In the genomic region with DNA sequence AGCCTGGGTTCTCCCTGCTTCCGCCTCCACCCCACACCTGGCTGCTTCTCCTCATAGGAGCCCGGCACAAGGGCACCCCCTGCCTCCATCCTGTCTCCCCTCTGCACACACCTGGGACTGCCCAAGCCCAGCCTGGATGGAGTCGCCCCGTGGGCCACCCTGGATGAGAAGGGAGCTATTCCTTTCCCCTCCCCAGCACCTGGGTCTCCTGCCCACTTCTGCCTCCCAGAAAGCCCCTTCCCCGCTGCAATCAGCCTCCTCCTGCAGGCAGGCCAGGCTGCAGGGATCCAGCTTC, we compare ENCODE assay signal across 25 cellular contexts. TPM values are rescaled to one million over a fixed set of nuclear protein-coding genes. Genes with fewer than 3 reads are reported as not detected.
A peak's percentile ranks its signal among the peaks of the same experiment; 100 is the strongest.
DNase-seq lines count a peak whose midpoint lies in the region; ATAC-seq, FAIRE-seq and TF ChIP-seq lines count a peak whose summit lies in the region.
"Had no signal": no experiment of that assay in that cellular context is flagged by ENCODE, and none has a peak within 500 bp of the region (broad histone marks: within the 10 kb centered on the region; RNA-seq: fewer than 3 reads in every experiment).

No MANE protein-coding gene starts in this region.

- peak overlapping the region in 3 of 5 experiments; percentile 63 to 69 (median 67) for H3K27ac Mint-ChIP-seq in brain
- H3K27ac Mint-ChIP-seq: CD4-positive, CD25-positive, alpha-beta regulatory T cell had no signal

- in situ Hi-C loops in HepG2 (cut with HindIII; ENCODE audit: extremely low pct_ligation_motif_present, low pct_unique_long_range_greater_than_20kb), result no loop called here

- no peak for FAIRE-seq in HepG2 (lab: Jason Lieb, UNC)
- FAIRE-seq: GM12892 had no signal

- TF ChIP-seq RAD21 in HepG2 (CRISPR knock-in tag; IDR thresholded peaks at IDR 0.05), result no peak

- H3K4me1 Mint-ChIP-seq in brain, result peaks cover 63% of the 10 kb centered on the region

- H3K4ac ChIP-seq in mesendoderm (ENCODE audit: low read depth, low read length) (no peak overlapping the region), mesenchymal stem cell (ENCODE audit: low read depth in 1 of 2, low read length in 2 of 2) (no peak overlapping the region)

- H2BK15ac ChIP-seq in mesendoderm (replicated peaks; ENCODE audit: low read depth) (no peak overlapping the region), mesenchymal stem cell (ENCODE audit: low read depth, poor library complexity, severe bottlenecking) (no peak overlapping the region)

- H3K79me2 ChIP-seq in HepG2 (ENCODE audit: insufficient read depth, low read length) (no peaks in the 10 kb centered on the region), mesendoderm (ENCODE audit: control insufficient read depth, insufficient read depth, low read length) (no peaks in the 10 kb centered on the region)

- BruUV-seq in HepG2 (replicated peaks; lab: Mats Ljungman, UMichigan), result no TSS peak

- H2AK5ac ChIP-seq in mesendoderm (ENCODE audit: low read length) (peak overlapping the region; percentile 38), mesenchymal stem cell (ENCODE audit: low read length, severe bottlenecking) (no peak overlapping the region)

- ATAC-seq in HepG2 (no peak), right lobe of liver (no peak)
- ATAC-seq: HCT116 had no signal

- H4K91ac ChIP-seq in mesenchymal stem cell (ENCODE audit: low read length), result no peak overlapping the region

- no peak overlapping the region for H4K5ac ChIP-seq in mesendoderm (ENCODE audit: low read length)

- no peak overlapping the region for H2BK120ac ChIP-seq in mesendoderm (ENCODE audit: low read depth, low read length)
- H2BK120ac ChIP-seq in mesenchymal stem cell (ENCODE audit: low read depth, low read length), result no peak overlapping the region

- TF ChIP-seq EP300 in HepG2 (IDR thresholded peaks at IDR 0.05; ENCODE audit: low read depth in 2 of 2, low read length in 2 of 2), result no peak
- no peak for TF ChIP-seq EP300 in HepG2 (CRISPR knock-in tag; IDR thresholded peaks at IDR 0.05; ENCODE audit: borderline replicate concordance)

- peaks cover 2% of the 10 kb centered on the region for H3K27me3 Mint-ChIP-seq in brain

- H2AFZ ChIP-seq in HepG2 (ENCODE audit: low read length) (no peak overlapping the region), mesenchymal stem cell (ENCODE audit: low read depth, low read length) (no peak overlapping the region)

- H3K4me1 ChIP-seq in HepG2 (ENCODE audit: insufficient read depth, low read length) (peaks cover 51% of the 10 kb centered on the region), right lobe of liver (peaks cover 0 to 34% (median 13%) of the 10 kb centered on the region in 4 donors), mesendoderm (ENCODE audit: control insufficient read depth, low read depth, low read length) (peaks cover 16% of the 10 kb centered on the region), mesenchymal stem cell (ENCODE audit: control insufficient read depth, insufficient read depth, low read depth, low read length) (peaks cover 23% of the 10 kb centered on the region), thyroid gland (peaks cover 7 to 8% of the 10 kb centered on the region in 2 donors)

- TF ChIP-seq CTCF in HepG2 (CRISPR knock-in tag; IDR thresholded peaks at IDR 0.05) (no peak), right lobe of liver (IDR thresholded peaks at IDR 0.05) (no peak), brain (conservative IDR thresholded peaks at IDR 0.05) (no peak), thyroid gland (IDR thresholded peaks at IDR 0.05) (no peak)

- H3K27me3 ChIP-seq in HepG2 (ENCODE audit: control insufficient read depth in 1 of 2, insufficient read depth in 2 of 2, low read length in 2 of 2) (no peaks in the 10 kb centered on the region; a peak in 3 of 5 replicates), right lobe of liver (no peaks in the 10 kb centered on the region), mesendoderm (ENCODE audit: insufficient read depth, low read length, poor library complexity) (no peaks in the 10 kb centered on the region), mesenchymal stem cell (ENCODE audit: control insufficient read depth in 1 of 2, insufficient read depth in 1 of 2, low read length in 2 of 2) (peaks cover 17 to 27% of the 10 kb centered on the region in 2 experiments), thyroid gland (no peaks in the 10 kb centered on the region)
- H3K27me3 ChIP-seq: BE2C had no signal

- peaks cover 0 to 2% (median 0%) of the 10 kb centered on the region in 5 experiments for H3K9me3 Mint-ChIP-seq in brain

- 78% methylated on average over 2 of the region's 5 CpGs for WGBS in HepG2 (ENCODE audit: low lambda C conversion rate)
- 80% methylated on average over 1 of the region's 5 CpGs for whole genome bisulfite sequencing in right lobe of liver (ENCODE audit: insufficient coverage, low coverage, low lambda C conversion rate, missing lambda C conversion rate)
- no CpG with 5 or more reads among the region's 5 CpGs for WGBS in mesendoderm (ENCODE audit: extremely low coverage, insufficient coverage, low lambda C conversion rate)
- 86% methylated on average over 5 of the region's 5 CpGs for WGBS in mesenchymal stem cell
- 91 to 95% methylated on average over 5 of the region's 5 CpGs for WGBS in thyroid gland, 2 donors

- H3K79me1 ChIP-seq in mesendoderm (ENCODE audit: low read length) (no peaks in the 10 kb centered on the region), mesenchymal stem cell (replicated peaks; ENCODE audit: low read length, poor library complexity, severe bottlenecking) (no peaks in the 10 kb centered on the region)

- H3K4me3 ChIP-seq in HepG2 (replicated peaks in 1 of 3; ENCODE audit: insufficient read depth in 1 of 3, low read depth in 2 of 3, low read length in 3 of 3) (peak overlapping the region in 1 of 3 experiments; percentile 49; a peak in 1 of 6 replicates), right lobe of liver (no peak overlapping the region), mesendoderm (ENCODE audit: low read length) (no peak overlapping the region), mesenchymal stem cell (ENCODE audit: insufficient read depth in 1 of 2, low read depth in 1 of 2, low read length in 2 of 2) (no peak overlapping the region), thyroid gland (replicated peaks in 1 of 3) (no peak overlapping the region)
- H3K4me3 ChIP-seq: SK-N-MC had no signal

- H3K4me3 Mint-ChIP-seq in brain, result no peak overlapping the region
- H3K4me3 Mint-ChIP-seq: CD4-positive, CD25-positive, alpha-beta regulatory T cell had no signal

- no peaks in the 10 kb centered on the region for H4K20me1 ChIP-seq in HepG2 (ENCODE audit: insufficient read depth, low read length)

- no peak overlapping the region for H3K14ac ChIP-seq in mesenchymal stem cell (ENCODE audit: low read length in 2 of 2)

- H2BK12ac ChIP-seq in mesenchymal stem cell (ENCODE audit: low read length in 2 of 2), result no peak overlapping the region

- H3K23ac ChIP-seq in mesendoderm (ENCODE audit: low read length), result no peak overlapping the region
- H3K23ac ChIP-seq in mesenchymal stem cell (ENCODE audit: low read length in 2 of 2), result no peak overlapping the region

- POLR2A ChIA-PET in HepG2 (lab: Yijun Ruan, JAX), result no interaction called here

- H3K27ac ChIP-seq in HepG2 (ENCODE audit: extremely low read length, insufficient read depth, low read length) (no peak overlapping the region), right lobe of liver (no peak overlapping the region), mesendoderm (ENCODE audit: low read depth, low read length) (no peak overlapping the region), mesenchymal stem cell (ENCODE audit: low read length, poor library complexity, severe bottlenecking) (no peak overlapping the region), thyroid gland (no peak overlapping the region)
- H3K27ac ChIP-seq: SK-N-MC had no signal

- H3K36me3 ChIP-seq in HepG2 (replicated peaks in 1 of 2; ENCODE audit: control insufficient read depth in 1 of 2, insufficient read depth in 2 of 2, low read length in 2 of 2) (no peaks in the 10 kb centered on the region), right lobe of liver (no peaks in the 10 kb centered on the region), mesendoderm (ENCODE audit: control insufficient read depth, insufficient read depth, low read length) (no peaks in the 10 kb centered on the region), mesenchymal stem cell (ENCODE audit: control insufficient read depth in 1 of 2, insufficient read depth in 2 of 2, low read depth in 1 of 2, low read length in 2 of 2) (peaks cover 0 to 3% of the 10 kb centered on the region in 2 experiments), thyroid gland (no peaks in the 10 kb centered on the region)
- H3K36me3 ChIP-seq: BE2C had no signal

- peak overlapping the region; percentile 37 for H2BK5ac ChIP-seq in mesendoderm (ENCODE audit: low read length)
- H2BK5ac ChIP-seq in mesenchymal stem cell (ENCODE audit: low read depth, low read length, poor library complexity, severe bottlenecking), result no peak overlapping the region

- intact Hi-C loops in HepG2 (cut with micrococcal nuclease; ENCODE audit: unreplicated experiment) (no loop called here), right lobe of liver (cut with DNase I) (no loop called here), thyroid gland (cut with DNase I) (no loop called here)

- peak overlapping the region; percentile 64; the same call in 1 of the 2 replicates for H3K4me2 ChIP-seq in HepG2 (ENCODE audit: low read depth, low read length)
- H3K4me2 ChIP-seq in mesendoderm (ENCODE audit: low read length), result no peak overlapping the region
- no peak overlapping the region for H3K4me2 ChIP-seq in mesenchymal stem cell (ENCODE audit: low read length, poor library complexity, severe bottlenecking)

- H3K9me3 ChIP-seq in HepG2 (ENCODE audit: low read length) (peaks cover under 1% of the 10 kb centered on the region; the same call in 1 of the 2 replicates), right lobe of liver (no peaks in the 10 kb centered on the region), mesenchymal stem cell (ENCODE audit: control insufficient read depth, low read length) (no peaks in the 10 kb centered on the region), thyroid gland (no peaks in the 10 kb centered on the region)
- H3K9me3 ChIP-seq: BE2C had no signal

- no peak overlapping the region for H4K8ac ChIP-seq in mesendoderm (ENCODE audit: low read depth, low read length)
- H4K8ac ChIP-seq in mesenchymal stem cell (ENCODE audit: low read length), result no peak overlapping the region

- no peak overlapping the region for H3K56ac ChIP-seq in mesendoderm (ENCODE audit: low read length)

- no peak for DNase-seq in HepG2 (ENCODE audit: low spot score)
- DNase-seq in right lobe of liver, result no peak
- DNase-seq in mesendoderm, result no peak
- DNase-seq in mesenchymal stem cell, result no peak
- no peak for DNase-seq in thyroid gland
- DNase-seq in cerebellar cortex (ENCODE audit: low spot score), result no peak
- DNase-seq: BE2C; CD4-positive, CD25-positive, alpha-beta regulatory T cell; DMS153; DND-41; Kasumi-1; NCI-H1092 treated with DMSO at 0.1 percent for 48 hours; NCI-H1436; NCI-H187; NCI-H2081 treated with DMSO at 0.1 percent for 48 hours; NCI-H2171; NCI-H226; NCI-H510A; RPMI8226; SIG-M5 had no signal

- TF ChIP-seq POLR2A in HepG2 (IDR thresholded peaks at IDR 0.05; ENCODE audit: insufficient read depth in 1 of 2, low read depth in 2 of 2, low read length in 2 of 2) (no peak), right lobe of liver (IDR thresholded peaks at IDR 0.05) (no peak), thyroid gland (IDR thresholded peaks at IDR 0.05) (no peak)

- CTCF ChIA-PET in HepG2 (lab: Yijun Ruan, JAX; ENCODE audit: low intra/inter-chr PET ratio, low total read pairs), result no interaction called here

- H3K18ac ChIP-seq in mesendoderm (ENCODE audit: low read length) (no peak overlapping the region), mesenchymal stem cell (ENCODE audit: low read depth in 1 of 2, low read length in 2 of 2) (no peak overlapping the region)

- H3K9ac ChIP-seq in HepG2 (ENCODE audit: insufficient read depth, low read depth, low read length) (no peak overlapping the region), mesendoderm (ENCODE audit: low read length) (no peak overlapping the region), mesenchymal stem cell (ENCODE audit: low read length) (no peak overlapping the region)

- peaks cover 46% of the 10 kb centered on the region for H3K36me3 Mint-ChIP-seq in brain
- H3K36me3 Mint-ChIP-seq: CD4-positive, CD25-positive, alpha-beta regulatory T cell had no signal

RNA-seq across cellular contexts. Expression of gene ELFN1, which starts 45.2 kb away (rescaled TPM):
- 0.13 and 0.18 TPM in 2 replicates for total RNA-seq in HepG2 (2016; rRNA removed; fragmentation: Illumina TruSeq; extraction: Trizol)
- 0.10 TPM in 1 of 2 replicates, not detected in the other for total RNA-seq in HepG2 (2016; cell fraction: cytosol; rRNA removed; fragmentation: Illumina TruSeq; extraction: Trizol; ENCODE audit: low read depth)
- total RNA-seq in HepG2 (2016; cell fraction: insoluble cytoplasmic fraction; rRNA removed; fragmentation: Illumina TruSeq; extraction: Trizol), result 0.21 and 0.28 TPM in 2 replicates
- 0.10 and 0.12 TPM in 2 replicates for total RNA-seq in HepG2 (2016; cell fraction: membrane; rRNA removed; fragmentation: Illumina TruSeq; extraction: Trizol)
- 0.13 and 0.19 TPM in 2 replicates for total RNA-seq in HepG2 (2016; cell fraction: nucleus; rRNA removed; fragmentation: Illumina TruSeq; extraction: Trizol)
- 0.13 and 1.5 TPM in 2 replicates for polyA plus RNA-seq in HepG2 (2011; rRNA removed)
- polyA plus RNA-seq in HepG2 (2011; cell fraction: cytosol; rRNA removed), result 0.32 and 1.0 TPM in 2 replicates
- polyA plus RNA-seq in HepG2 (2011; cell fraction: nucleus; rRNA removed), result 0.48 and 1.6 TPM in 2 replicates
- polyA plus RNA-seq in HepG2 (2012), result 0.28 and 1.0 TPM in 2 replicates
- 0.03 and 0.05 TPM in 2 replicates for polyA plus RNA-seq in HepG2 (2016; cell fraction: cytosol; fragmentation: Illumina TruSeq; extraction: Trizol; ENCODE audit: low read depth)
- 0.22 and 0.29 TPM in 2 replicates for polyA plus RNA-seq in HepG2 (2016; cell fraction: insoluble cytoplasmic fraction; fragmentation: Illumina TruSeq; extraction: Trizol; ENCODE audit: low read depth)
- 0.09 and 0.12 TPM in 2 replicates for polyA plus RNA-seq in HepG2 (2016; cell fraction: membrane; fragmentation: Illumina TruSeq; extraction: Trizol; ENCODE audit: low read depth)
- polyA plus RNA-seq in HepG2 (2016; cell fraction: nucleus; fragmentation: Illumina TruSeq; extraction: Trizol; ENCODE audit: insufficient read depth, low read depth), result 0.27 and 0.31 TPM in 2 replicates
- 0.21 and 0.50 TPM in 2 replicates for polyA minus RNA-seq in HepG2 (2011; rRNA and poly(A)+ RNA removed; ENCODE audit: low replicate concordance)
- polyA minus RNA-seq in HepG2 (2011; cell fraction: cytosol; rRNA and poly(A)+ RNA removed), result 0.18 and 1.1 TPM in 2 replicates
- 0.13 and 0.50 TPM in 2 replicates for polyA minus RNA-seq in HepG2 (2011; cell fraction: nucleus; rRNA and poly(A)+ RNA removed)
- 10 to 100 TPM in 1 of 6 experiments, 1 to 10 TPM in 5; 5.4 to 13.0 (median 7.5) TPM for total RNA-seq in right lobe of liver
- polyA plus RNA-seq in brain (ENCODE audit: insufficient read depth, low read depth, low replicate concordance), result 1.2 TPM
- polyA plus RNA-seq in mesendoderm (2013, experiment 1 of 2), result 0.86 TPM
- 0.85 TPM for polyA plus RNA-seq in mesendoderm (2013, experiment 2 of 2)
- polyA plus RNA-seq in mesenchymal stem cell (2013, experiment 1 of 2), result 0.04 TPM
- 0.05 TPM for polyA plus RNA-seq in mesenchymal stem cell (2013, experiment 2 of 2)
- total RNA-seq in thyroid gland, result under 1 TPM; 0.11 to 0.96 (median 0.54) TPM
- total RNA-seq: CD4-positive, CD25-positive, alpha-beta regulatory T cell; M059J had no signal
- polyA plus RNA-seq: CD4-positive, CD25-positive, alpha-beta regulatory T cell had no signal
